In the genomic region with DNA sequence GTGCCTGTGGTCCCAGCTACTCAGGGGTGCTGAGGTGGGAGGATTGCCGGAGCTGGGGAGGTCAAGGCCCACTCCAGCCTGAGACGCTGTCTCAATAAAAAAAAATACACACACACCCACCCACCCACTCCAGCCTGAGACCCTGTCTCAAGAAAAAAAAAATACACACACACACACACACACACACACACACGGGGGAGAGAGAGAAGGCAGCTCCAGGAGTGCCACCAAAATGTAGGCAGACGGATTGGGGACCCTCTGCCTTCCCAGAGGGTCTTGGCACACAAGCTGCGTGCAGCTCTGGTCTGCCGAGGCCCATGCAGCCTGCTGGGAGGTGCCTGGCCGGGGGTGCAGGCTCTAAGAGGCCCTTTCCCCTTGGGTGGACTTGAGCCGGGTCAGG, we compare ENCODE assay signal across 25 cellular contexts. TPM values are rescaled to one million over a fixed set of nuclear protein-coding genes. Genes with fewer than 3 reads are reported as not detected.
DNase-seq lines count a peak whose midpoint lies in the region; ATAC-seq and TF ChIP-seq lines count a peak whose summit lies in the region.
"Had no signal": no experiment of that assay in that cellular context is flagged by ENCODE, and none has a peak within 500 bp of the region (broad histone marks: within the 10 kb centered on the region; RNA-seq: fewer than 3 reads in every experiment).

No MANE protein-coding gene starts in this region.

- H3K27me3 ChIP-seq in BE2C, result no peaks in the 10 kb centered on the region
- H3K27me3 ChIP-seq: MG63 had no signal

- peak overlapping the region; percentile 82; the same call in 1 of the 2 replicates for H3K27ac ChIP-seq in RWPE1
- H3K27ac ChIP-seq: 22Rv1 had no signal

- H3K9me3 Mint-ChIP-seq in activated T-cell treated with anti-CD3 and anti-CD28 coated beads, Interleukin-2, amount 50 U/mL, for 24 hours, result no peaks in the 10 kb centered on the region
- no peaks in the 10 kb centered on the region for H3K9me3 Mint-ChIP-seq in activated T-cell treated with anti-CD3 and anti-CD28 coated beads, Interleukin-2, amount 50 U/mL, for 72 hours
- H3K9me3 Mint-ChIP-seq in nephron progenitor cell, result no peaks in the 10 kb centered on the region
- H3K9me3 Mint-ChIP-seq: CD4-positive, CD25-positive, alpha-beta regulatory T cell had no signal

- H3K4me1 Mint-ChIP-seq in activated T-cell treated with anti-CD3 and anti-CD28 coated beads, Interleukin-2, amount 50 U/mL, for 24 hours (ENCODE audit: low read depth), result peaks cover 5% of the 10 kb centered on the region
- H3K4me1 Mint-ChIP-seq in activated T-cell treated with anti-CD3 and anti-CD28 coated beads, Interleukin-2, amount 50 U/mL, for 72 hours (ENCODE audit: low read depth), result peaks cover 8% of the 10 kb centered on the region
- H3K4me1 Mint-ChIP-seq in nephron progenitor cell, result peaks cover 15% of the 10 kb centered on the region

- H3K27me3 Mint-ChIP-seq in activated T-cell treated with anti-CD3 and anti-CD28 coated beads, Interleukin-2, amount 50 U/mL, for 24 hours, result no peaks in the 10 kb centered on the region
- no peaks in the 10 kb centered on the region for H3K27me3 Mint-ChIP-seq in activated T-cell treated with anti-CD3 and anti-CD28 coated beads, Interleukin-2, amount 50 U/mL, for 72 hours (ENCODE audit: low read depth)
- H3K27me3 Mint-ChIP-seq in nephron progenitor cell (ENCODE audit: low read depth, poor library complexity), result no peaks in the 10 kb centered on the region
- H3K27me3 Mint-ChIP-seq: B cell; CD4-positive, CD25-positive, alpha-beta regulatory T cell had no signal

- no peak overlapping the region for H3K4me3 Mint-ChIP-seq in activated T-cell treated with anti-CD3 and anti-CD28 coated beads, Interleukin-2, amount 50 U/mL, for 24 hours
- no peak overlapping the region for H3K4me3 Mint-ChIP-seq in activated T-cell treated with anti-CD3 and anti-CD28 coated beads, Interleukin-2, amount 50 U/mL, for 72 hours
- no peak overlapping the region for H3K4me3 Mint-ChIP-seq in nephron progenitor cell
- H3K4me3 Mint-ChIP-seq: B cell had no signal

- peaks cover 54% of the 10 kb centered on the region for H3K36me3 Mint-ChIP-seq in activated T-cell treated with anti-CD3 and anti-CD28 coated beads, Interleukin-2, amount 50 U/mL, for 24 hours (ENCODE audit: low read depth)
- peaks cover 0 to 4% of the 10 kb centered on the region in 2 donors for H3K36me3 Mint-ChIP-seq in activated T-cell treated with anti-CD3 and anti-CD28 coated beads, Interleukin-2, amount 50 U/mL, for 72 hours (ENCODE audit: insufficient read depth in 2 of 2)
- H3K36me3 Mint-ChIP-seq in nephron progenitor cell (ENCODE audit: low read depth), result peaks cover 8% of the 10 kb centered on the region

- ATAC-seq in activated T-cell treated with anti-CD3 and anti-CD28 coated beads, Interleukin-2, amount 50 U/mL, for 72 hours (replicated peaks in 1 of 2), result no peak
- no peak for ATAC-seq in HG02970 (IDR thresholded peaks at IDR 0.05; ENCODE audit: low FRiP score, unreplicated experiment)
- ATAC-seq: K562, PC-3 had no signal

- peak overlapping the region; percentile 37 for H3K27ac Mint-ChIP-seq in activated T-cell treated with anti-CD3 and anti-CD28 coated beads, Interleukin-2, amount 50 U/mL, for 24 hours
- H3K27ac Mint-ChIP-seq in activated T-cell treated with anti-CD3 and anti-CD28 coated beads, Interleukin-2, amount 50 U/mL, for 72 hours, result no peak overlapping the region
- H3K27ac Mint-ChIP-seq in nephron progenitor cell, result peak overlapping the region; percentile 68
- H3K27ac Mint-ChIP-seq: B cell had no signal

- no peak for DNase-seq in activated T-cell treated with anti-CD3 and anti-CD28 coated beads, Interleukin-2, amount 50 U/mL, for 24 hours
- no peak for DNase-seq in activated T-cell treated with anti-CD3 and anti-CD28 coated beads, Interleukin-2, amount 50 U/mL, for 72 hours
- peak; percentile 11 for DNase-seq in BE2C
- DNase-seq in RWPE1 (ENCODE audit: low spot score), result no peak
- DNase-seq in nephron progenitor cell, result no peak
- no peak for DNase-seq in foreskin fibroblast
- DNase-seq in DMS79 (lab: John Stamatoyannopoulos, UW), result no peak
- DNase-seq: CD4-positive, CD25-positive, alpha-beta regulatory T cell; DMS53; MG63; NCI-H1105 treated with DMSO at 0.1 percent for 48 hours; NCI-H146; NCI-H1930; NCI-H2107; NCI-H524; NCI-H748 treated with DMSO at 0.1 percent for 48 hours; NK-92 treated with Interleukin-12 subunit alpha and Interleukin-12 subunit beta, amount 100 ng/mL, for 24 hours; PC-3; SHP77 had no signal

- POLR2A ChIA-PET in RWPE1 (lab: Yijun Ruan, JAX; ENCODE audit: low non-redundant PET), result no interaction called here

- H3K9me3 ChIP-seq in BE2C, result no peaks in the 10 kb centered on the region
- H3K9me3 ChIP-seq: HAP-1, MG63 had no signal

- peaks cover 23% of the 10 kb centered on the region for H3K36me3 ChIP-seq in BE2C

- H3K4me3 ChIP-seq in BE2C (ENCODE audit: low read depth, low read length), result no peak overlapping the region
- no peak overlapping the region for H3K4me3 ChIP-seq in foreskin fibroblast (ENCODE audit: low read depth in 1 of 2, low read length in 2 of 2)
- H3K4me3 ChIP-seq: HAP-1, K562, MG63 had no signal

- CTCF ChIA-PET in RWPE1 (lab: Yijun Ruan, JAX), result no interaction called here

- peaks cover 4% of the 10 kb centered on the region; the same call in 1 of the 2 replicates for H3K4me1 ChIP-seq in BE2C
- H3K4me1 ChIP-seq: HAP-1 had no signal

- TF ChIP-seq CTCF in BE2C (IDR thresholded peaks at IDR 0.05; ENCODE audit: low read depth, low read length) (no peak), RWPE1 (conservative IDR thresholded peaks at IDR 0.05; ENCODE audit: low read depth) (no peak), nephron progenitor cell (IDR thresholded peaks at IDR 0.05) (no peak), foreskin fibroblast (IDR thresholded peaks at IDR 0.05; ENCODE audit: low read depth, low read length) (no peak)

RNA-seq across cellular contexts. Expression of gene NUDT16L1, which starts 5.9 kb away (rescaled TPM):
- total RNA-seq in activated T-cell treated with anti-CD3 and anti-CD28 coated beads, Interleukin-2, amount 50 U/mL, for 72 hours, result 10 to 100 TPM; 22.8 to 28.0 TPM
- polyA plus RNA-seq in BE2C (2012; ENCODE audit: insufficient read depth, insufficient read length, low read depth), result 141 TPM

RNA-seq across cellular contexts. Expression of gene ANKS3, which starts 46.7 kb away (rescaled TPM):
- 10 to 100 TPM; 18.0 to 20.6 TPM for total RNA-seq in activated T-cell treated with anti-CD3 and anti-CD28 coated beads, Interleukin-2, amount 50 U/mL, for 72 hours
- 26.6 TPM for polyA plus RNA-seq in BE2C (2012; ENCODE audit: insufficient read depth, insufficient read length, low read depth)

RNA-seq across cellular contexts. Expression of gene DNAAF8, which starts 46.9 kb away (rescaled TPM):
- under 1 TPM in 1 of 2 donors, not detected in 1; 0.48 TPM for total RNA-seq in activated T-cell treated with anti-CD3 and anti-CD28 coated beads, Interleukin-2, amount 50 U/mL, for 72 hours
- 0.57 TPM for polyA plus RNA-seq in BE2C (2012; ENCODE audit: insufficient read depth, insufficient read length, low read depth)
- total RNA-seq: CD4-positive, CD25-positive, alpha-beta regulatory T cell; HT1080; K562 had no signal
